In genomic region chr1:23634840-23635642, GRCh38 we compare ENCODE assay signal across 8 cellular contexts. TPM values are rescaled to one million over a fixed set of nuclear protein-coding genes. Genes with fewer than 3 reads are reported as not detected.
DNase-seq lines count a peak whose midpoint lies in the region; ATAC-seq and TF ChIP-seq lines count a peak whose summit lies in the region.

No MANE protein-coding gene starts in this region.

- no peak for TF ChIP-seq POLR2A in vagina (IDR thresholded peaks at IDR 0.05)

- H3K27ac Mint-ChIP-seq in activated naive CD4-positive, alpha-beta T cell treated with anti-CD3 and anti-CD28 coated beads for 36 hours = peak overlapping the region; percentile 68
- H3K27ac Mint-ChIP-seq in neural crest cell (ENCODE audit: unreplicated experiment) = peak overlapping the region; percentile 54

- peak; percentile 72 for ATAC-seq in PC-3
- peak; percentile 45 for ATAC-seq in foreskin keratinocyte
- ATAC-seq in HG02588 (IDR thresholded peaks at IDR 0.05; ENCODE audit: unreplicated experiment) = no peak

- H3K79me2 ChIP-seq in PC-3 (ENCODE audit: low read length) = no peaks in the 10 kb centered on the region

- no peaks in the 10 kb centered on the region for H3K9me3 ChIP-seq in PC-3 (ENCODE audit: low read length)
- no peaks in the 10 kb centered on the region for H3K9me3 ChIP-seq in vagina

- peak overlapping the region; percentile 94 for H2AFZ ChIP-seq in PC-3 (ENCODE audit: low read length)

- peak; percentile 75 for DNase-seq in Daoy (ENCODE audit: low read depth)
- DNase-seq in PC-3 = peak; percentile 76
- DNase-seq in activated naive CD4-positive, alpha-beta T cell treated with anti-CD3 and anti-CD28 coated beads for 36 hours = peak; percentile 78
- peak in 1 of 2 donors; percentile 42 for DNase-seq in foreskin keratinocyte
- peak; percentile 57 for DNase-seq in neural crest cell (ENCODE audit: low read depth, low spot score)
- DNase-seq in vagina (ENCODE audit: extremely low spot score in 2 of 2) = no peak

- H3K4me1 Mint-ChIP-seq in activated naive CD4-positive, alpha-beta T cell treated with anti-CD3 and anti-CD28 coated beads for 36 hours (ENCODE audit: low read depth) = peaks cover 27% of the 10 kb centered on the region
- peaks cover 24% of the 10 kb centered on the region for H3K4me1 Mint-ChIP-seq in neural crest cell

- TF ChIP-seq EP300 in Ishikawa (IDR thresholded peaks at IDR 0.05; ENCODE audit: borderline replicate concordance) = no peak

- H3F3A ChIP-seq in PC-3 (ENCODE audit: low read length, unreplicated experiment) = no peaks in the 10 kb centered on the region

- H3K27me3 ChIP-seq in PC-3 (ENCODE audit: low read length) (no peaks in the 10 kb centered on the region), foreskin keratinocyte (peaks cover 15% of the 10 kb centered on the region), vagina (no peaks in the 10 kb centered on the region)

- H3K36me3 Mint-ChIP-seq in activated naive CD4-positive, alpha-beta T cell treated with anti-CD3 and anti-CD28 coated beads for 36 hours (ENCODE audit: low read depth) = no peaks in the 10 kb centered on the region
- H3K36me3 Mint-ChIP-seq in neural crest cell (ENCODE audit: low read depth) = no peaks in the 10 kb centered on the region

- peak; percentile 68 for TF ChIP-seq RAD21 in Ishikawa (IDR thresholded peaks at IDR 0.05; ENCODE audit: low read depth)

- H3K27me3 Mint-ChIP-seq in activated naive CD4-positive, alpha-beta T cell treated with anti-CD3 and anti-CD28 coated beads for 36 hours (ENCODE audit: low read depth) = no peaks in the 10 kb centered on the region
- no peaks in the 10 kb centered on the region for H3K27me3 Mint-ChIP-seq in neural crest cell (ENCODE audit: low read depth)

- POLR2A ChIA-PET in PC-3 (lab: Charles Lee; ENCODE audit: unreplicated experiment) = interaction anchor here (1.0 kb wide), 1 partner anchor 80 kb away, joined by 4 read pairs; no protein-coding TSS in a partner anchor

- H3K27ac ChIP-seq in PC-3 (ENCODE audit: low read length) = no peak overlapping the region
- peak overlapping the region; percentile 37 for H3K27ac ChIP-seq in foreskin keratinocyte
- H3K27ac ChIP-seq in vagina = peak overlapping the region; percentile 73

- peak overlapping the region; percentile 73 for H3K4me3 ChIP-seq in PC-3 (ENCODE audit: low read length)
- H3K4me3 ChIP-seq in vagina = peak overlapping the region; percentile 36 to 41

- TF ChIP-seq CTCF in PC-3 (conservative IDR thresholded peaks at IDR 0.05; ENCODE audit: low read depth, low read length) = peak; percentile 82
- TF ChIP-seq CTCF in foreskin keratinocyte (conservative IDR thresholded peaks at IDR 0.05) = peak; percentile 88
- peak; percentile 91 for TF ChIP-seq CTCF in neural crest cell (conservative IDR thresholded peaks at IDR 0.05)
- peak; percentile 66 to 85 (median 85) for TF ChIP-seq CTCF in vagina (IDR thresholded peaks at IDR 0.05)

- H3K36me3 ChIP-seq in PC-3 (ENCODE audit: low read depth, low read length) (no peaks in the 10 kb centered on the region), vagina (no peaks in the 10 kb centered on the region)

- CTCF ChIA-PET in PC-3 (lab: Charles Lee) = interaction anchor here (0.5 to 1.5 kb wide), 8 partner anchors 58 to 466 kb away, joined by 3 to 8 read pairs (median 4); partner anchors contain the start of gene ID3
- CTCF ChIA-PET in activated naive CD4-positive, alpha-beta T cell treated with anti-CD3 and anti-CD28 coated beads for 36 hours (lab: Charles Lee) = interaction anchor here (0.5 to 12.7 kb wide), 26 partner anchors 10 to 275 kb away, joined by 3 to 402 read pairs (median 6); partner anchors contain the start of gene ID3

- no TSS peak for BruUV-seq in PC-3 (replicated peaks; lab: Mats Ljungman, UMichigan)

- H3K9me3 Mint-ChIP-seq in activated naive CD4-positive, alpha-beta T cell treated with anti-CD3 and anti-CD28 coated beads for 36 hours = no peaks in the 10 kb centered on the region
- no peaks in the 10 kb centered on the region for H3K9me3 Mint-ChIP-seq in neural crest cell

- H3K9me2 ChIP-seq in PC-3 (replicated peaks; ENCODE audit: low read length) = no peaks in the 10 kb centered on the region

- intact Hi-C loops in PC-3 (cut with micrococcal nuclease) = loop anchor here (5.0 kb wide), 1 partner anchor 78 kb away; the partner anchor contains the start of gene ID3
- intact Hi-C loops in activated naive CD4-positive, alpha-beta T cell treated with anti-CD3 and anti-CD28 coated beads for 36 hours (cut with micrococcal nuclease) = loop anchor here (1.0 to 2.0 kb wide), 4 partner anchors 8 to 80 kb away; no protein-coding TSS in a partner anchor
- intact Hi-C loops in vagina (cut with DNase I) = loop anchor here (5.0 kb wide), 1 partner anchor 93 kb away; no protein-coding TSS in a partner anchor

- peak overlapping the region; percentile 41 for H3K4me3 Mint-ChIP-seq in activated naive CD4-positive, alpha-beta T cell treated with anti-CD3 and anti-CD28 coated beads for 36 hours
- no peak overlapping the region for H3K4me3 Mint-ChIP-seq in neural crest cell

- 0 out of 2 replicates have a peak, but pooled peaks cover 4% of the 10 kb centered on the region for H3K4me1 ChIP-seq in PC-3 (ENCODE audit: insufficient read depth, low read length)
- no peaks in the 10 kb centered on the region for H3K4me1 ChIP-seq in foreskin keratinocyte
- peaks cover 11% of the 10 kb centered on the region for H3K4me1 ChIP-seq in vagina

- H3K4me2 ChIP-seq in PC-3 (ENCODE audit: low read length) = peak overlapping the region; percentile 88

- no peaks in the 10 kb centered on the region for H4K20me1 ChIP-seq in PC-3 (ENCODE audit: low read length)

- H3K9ac ChIP-seq in PC-3 (ENCODE audit: low read length) = peak overlapping the region; percentile 15

TF ChIP-seq in Ishikawa, 13 proteins besides CTCF, POLR2A, EP300 and RAD21:
- no peak for TF ChIP-seq TCF12 (IDR thresholded peaks at IDR 0.05; ENCODE audit: low read depth)
- no peak for TF ChIP-seq TEAD4 (IDR thresholded peaks at IDR 0.05)
- no peak for TF ChIP-seq EGR1 (IDR thresholded peaks at IDR 0.05)
- no peak for TF ChIP-seq CREB1 (IDR thresholded peaks at IDR 0.05; ENCODE audit: low read depth)
- TF ChIP-seq YY1 (IDR thresholded peaks at IDR 0.05; ENCODE audit: low read depth) = no peak
- no peak for TF ChIP-seq ZBTB7A (IDR thresholded peaks at IDR 0.05; ENCODE audit: low read depth)
- no peak for TF ChIP-seq REST (IDR thresholded peaks at IDR 0.05; ENCODE audit: low read depth)
- no peak for TF ChIP-seq MAX (IDR thresholded peaks at IDR 0.05)
- TF ChIP-seq USF1 (IDR thresholded peaks at IDR 0.05) = no peak
- no peak for TF ChIP-seq FOXM1 (IDR thresholded peaks at IDR 0.05; ENCODE audit: borderline replicate concordance, low read depth)

RNA-seq across cellular contexts. Expression of gene RPL11, which starts 56.6 kb away (rescaled TPM):
- total RNA-seq in Daoy (2014; rRNA removed; shearing (Covaris generic)) = 1,672 and 1,721 TPM in 2 replicates
- total RNA-seq in PC-3 (2014; rRNA removed) = 1,031 and 1,441 TPM in 2 replicates
- total RNA-seq in activated naive CD4-positive, alpha-beta T cell treated with anti-CD3 and anti-CD28 coated beads for 36 hours = 1,000 to 10,000 TPM; 1,701 to 1,742 TPM
- 1,719 and 1,767 TPM in 2 replicates for total RNA-seq in foreskin keratinocyte
- 2,860 and 2,885 TPM in 2 replicates for polyA plus RNA-seq in foreskin keratinocyte
- total RNA-seq in neural crest cell = 1,184 and 1,252 TPM in 2 replicates
- 948 TPM for total RNA-seq in vagina

Comparison
In these comparisons a context has a peak if more than half of its experiments do, and no peak if none do; other contexts are left out.
1. DNase-seq: peak in Daoy (single experiment), PC-3 (single experiment), activated naive CD4-positive, alpha-beta T cell treated with anti-CD3 and anti-CD28 coated beads for 36 hours (single experiment) and neural crest cell (single experiment); none in vagina (0 of 2).
2. Peak in every context shown above with its lines, with median percentiles within 50 percentile points of each other: CTCF ChIP-seq.